ENCODE assay signal across 23 cellular contexts in genomic region chr20:47789081-47789998, GRCh38. TPM values are rescaled to one million over a fixed set of nuclear protein-coding genes. Genes with fewer than 3 reads are reported as not detected.
DNase-seq lines count a peak whose midpoint lies in the region; ATAC-seq and TF ChIP-seq lines count a peak whose summit lies in the region.
"Had no signal": no experiment of that assay in that cellular context is flagged by ENCODE, and none has a peak within 500 bp of the region (broad histone marks: within the 10 kb centered on the region; RNA-seq: fewer than 3 reads in every experiment).

No MANE protein-coding gene starts in this region.

- H3K4me1 ChIP-seq in PC-3 (ENCODE audit: insufficient read depth, low read length) (peaks cover 73% of the 10 kb centered on the region), upper lobe of left lung (peaks cover 5 to 27% (median 18%) of the 10 kb centered on the region in 4 donors)

- TF ChIP-seq EP300 in upper lobe of left lung (IDR thresholded peaks at IDR 0.05) = no peak

- H3K27me3 ChIP-seq in PC-3 (ENCODE audit: low read length) (no peaks in the 10 kb centered on the region), upper lobe of left lung (peaks cover 0 to 5% (median 4%) of the 10 kb centered on the region in 4 donors)
- H3K27me3 ChIP-seq: testis had no signal

- 75 to 78% methylated on average over 16 of the region's 16 CpGs for WGBS in upper lobe of left lung, 2 donors

- no peak for TF ChIP-seq POLR2A in upper lobe of left lung (IDR thresholded peaks at IDR 0.05)

- H3K9ac ChIP-seq in PC-3 (ENCODE audit: low read length) = peak overlapping the region; percentile 65
- H3K9ac ChIP-seq: BLaER1 treated with 17β-estradiol and CSF1 and Interleukin-3, amounts not matched to agents 10 nM and 100 nM had no signal

- H3K9me3 ChIP-seq in PC-3 (ENCODE audit: low read length) (no peaks in the 10 kb centered on the region), upper lobe of left lung (no peaks in the 10 kb centered on the region)
- H3K9me3 ChIP-seq: BLaER1 treated with 17β-estradiol and CSF1 and Interleukin-3, amounts not matched to agents 10 nM and 100 nM; prostate gland; testis had no signal

- H3K79me2 ChIP-seq in PC-3 (ENCODE audit: low read length) = peaks cover 42% of the 10 kb centered on the region

- H3K9me2 ChIP-seq in PC-3 (replicated peaks; ENCODE audit: low read length) = no peaks in the 10 kb centered on the region

- peak overlapping the region; percentile 49 for H3K4me2 ChIP-seq in PC-3 (ENCODE audit: low read length)
- H3K4me2 ChIP-seq: BLaER1 treated with 17β-estradiol and CSF1 and Interleukin-3, amounts not matched to agents 10 nM and 100 nM had no signal

- peak overlapping the region; percentile 6; the same call in 1 of the 2 replicates for H2AFZ ChIP-seq in PC-3 (ENCODE audit: low read length)

- TF ChIP-seq CTCF in PC-3 (conservative IDR thresholded peaks at IDR 0.05; ENCODE audit: low read depth, low read length) (0 out of 2 replicates have a peak, but pooled peaks have one; percentile 16), fibroblast of villous mesenchyme (IDR thresholded peaks at IDR 0.05; ENCODE audit: insufficient read depth, low read depth, low read length) (no peak), upper lobe of left lung (IDR thresholded peaks at IDR 0.05) (no peak)

- POLR2A ChIA-PET in PC-3 (lab: Charles Lee; ENCODE audit: unreplicated experiment) = interaction anchor here (0.5 to 1.2 kb wide), 4 partner anchors 16 to 1036 kb away, joined by 3 read pairs; no protein-coding TSS in a partner anchor

- peaks cover 15% of the 10 kb centered on the region for H3F3A ChIP-seq in PC-3 (ENCODE audit: low read length, unreplicated experiment)

- peaks cover 2% of the 10 kb centered on the region for H4K20me1 ChIP-seq in PC-3 (ENCODE audit: low read length)

- CTCF ChIA-PET in PC-3 (lab: Charles Lee) = interaction anchor here (1.9 kb wide), 1 partner anchor 506 kb away, joined by 5 read pairs; no protein-coding TSS in a partner anchor

- no TSS peak for BruUV-seq in PC-3 (replicated peaks; lab: Mats Ljungman, UMichigan)

- intact Hi-C loops in PC-3 (cut with micrococcal nuclease) = loop anchor here (1.0 to 10.0 kb wide), 5 partner anchors 28 to 225 kb away; no protein-coding TSS in a partner anchor
- intact Hi-C loops in sciatic nerve (cut with DNase I) = no loop called here

- H3K36me3 ChIP-seq in PC-3 (ENCODE audit: low read depth, low read length) (no peaks in the 10 kb centered on the region), upper lobe of left lung (no peaks in the 10 kb centered on the region)
- H3K36me3 ChIP-seq: BLaER1 treated with 17β-estradiol and CSF1 and Interleukin-3, amounts not matched to agents 10 nM and 100 nM; prostate gland had no signal

- H3K4me3 ChIP-seq in PC-3 (ENCODE audit: low read length) = peak overlapping the region; percentile 1; the same call in 1 of the 2 replicates
- H3K4me3 ChIP-seq in fibroblast of villous mesenchyme (ENCODE audit: low read depth, low read length) = no peak overlapping the region
- no peak overlapping the region for H3K4me3 ChIP-seq in upper lobe of left lung
- H3K4me3 ChIP-seq: BLaER1 treated with 17β-estradiol and CSF1 and Interleukin-3, amounts not matched to agents 10 nM and 100 nM; lung; prostate gland; testis had no signal

- H3K27ac ChIP-seq in PC-3 (ENCODE audit: low read length) (peak overlapping the region; percentile 92), upper lobe of left lung (no peak overlapping the region)
- H3K27ac ChIP-seq: 22Rv1; BLaER1 treated with 17β-estradiol and CSF1 and Interleukin-3, amounts not matched to agents 10 nM and 100 nM; prostate gland; testis had no signal

- DNase-seq in SIG-M5 treated with dmso at 0.1 percent for 504 hours (lab: John Stamatoyannopoulos, UW; ENCODE audit: unreplicated experiment) (peak; percentile 95), SIG-M5 (lab: John Stamatoyannopoulos, UW) (no peak), PC-3 (peak; percentile 79), fibroblast of villous mesenchyme (ENCODE audit: low read depth) (peak; percentile 83), sciatic nerve (ENCODE audit: low spot score) (no peak), upper lobe of left lung (no peak), CD1c-positive myeloid dendritic cell (ENCODE audit: extremely low spot score) (no peak)
- DNase-seq: activated CD8-positive, alpha-beta T cell treated with anti-CD3 and anti-CD28 coated beads, Interleukin-2, amount 10 ng/mL, durations not matched to agents 7 days and 5 days; activated T-cell treated with anti-CD3 and anti-CD28 coated beads, Interleukin-2, amount 50 U/mL, for 4 hours; head of caudate nucleus; naive thymus-derived CD4-positive, alpha-beta T cell; NCI-H187; NCI-H446; stimulated activated CD4-positive, alpha-beta T cell treated with anti-CD3 and anti-CD28 coated beads, Interleukin-12 subunit alpha, Interleukin-12 subunit beta, amount 100 ng/mL, for 4 hours; T-helper 17 cell; testis had no signal

- ATAC-seq in PC-3 (peak; percentile 4), sciatic nerve (peak; percentile 31), upper lobe of left lung (ENCODE audit: low FRiP score in 2 of 2) (no peak)
- no peak for ATAC-seq in activated CD4-positive, CD25-positive, alpha-beta regulatory T cell treated with anti-CD3 and anti-CD28 coated beads, Interleukin-2, amount 50 U/mL, for 24 hours
- ATAC-seq: activated CD8-positive, alpha-beta T cell treated with anti-CD3 and anti-CD28 coated beads, Interleukin-2, amount 10 ng/mL, durations not matched to agents 7 days and 5 days; activated T-cell treated with anti-CD3 and anti-CD28 coated beads, Interleukin-2, amount 50 U/mL, for 4 hours; Right ventricle myocardium inferior; T-helper 17 cell; WTC11 had no signal

RNA-seq across cellular contexts. Expression of gene SULF2, which starts 4.1 kb away (rescaled TPM):
- total RNA-seq in PC-3 (2014; rRNA removed) (340 and 372 TPM in 2 replicates), fibroblast of villous mesenchyme (3.5 and 6.1 TPM in 2 replicates), sciatic nerve (79.2 TPM), upper lobe of left lung (10 to 100 TPM; 15.0 to 63.8 (median 21.7) TPM)

Comparison
In these comparisons a context has a peak if more than half of its experiments do, and no peak if none do; other contexts are left out.
1. DNase-seq: peak in SIG-M5 treated with dmso at 0.1 percent for 504 hours (single experiment), PC-3 (single experiment) and fibroblast of villous mesenchyme (single experiment); none in SIG-M5 (single experiment), sciatic nerve (single experiment), upper lobe of left lung (0 of 2) and CD1c-positive myeloid dendritic cell (single experiment).
2. ATAC-seq: peak in PC-3 (single experiment) and sciatic nerve (single experiment); none in upper lobe of left lung (0 of 2) and activated CD4-positive, CD25-positive, alpha-beta regulatory T cell treated with anti-CD3 and anti-CD28 coated beads, Interleukin-2, amount 50 U/mL, for 24 hours (0 of 2).